Comparison of ENCODE assay signal across 24 cellular contexts in genomic region chr19:23482829-23483228, GRCh38.
"Had no signal": no experiment of that assay in that cellular context is flagged by ENCODE, and none has a peak within 500 bp of the region (broad histone marks: within the 10 kb centered on the region; RNA-seq: fewer than 3 reads in every experiment).

No MANE protein-coding gene starts in this region.

- H3K9me3 ChIP-seq: gastrocnemius medialis, ovary, psoas muscle, right atrium auricular region, thoracic aorta, vagina had no signal

- H3K4me1 ChIP-seq: esophagus squamous epithelium, gastrocnemius medialis, psoas muscle, right atrium auricular region, vagina had no signal

- H3K27me3 ChIP-seq: esophagus squamous epithelium, gastrocnemius medialis, ovary, right atrium auricular region, vagina had no signal

- H3K4me3 Mint-ChIP-seq: activated CD8-positive, alpha-beta T cell treated with anti-CD3 and anti-CD28 coated beads, Interleukin-2, amount 10 ng/mL, durations not matched to agents 7 days and 5 days; activated naive CD4-positive, alpha-beta T cell treated with anti-CD3 and anti-CD28 coated beads, Interleukin-2, amount 50 U/mL, for 24 hours; brain; memory B cell; natural killer cell treated with Interleukin-12 subunit alpha and Interleukin-12 subunit beta and Interleukin-15 and Interleukin-18, amount 100 ng/mL, for 72 hours; type B pancreatic cell had no signal

- H3K36me3 ChIP-seq: esophagus squamous epithelium, gastrocnemius medialis, ovary, right atrium auricular region, thoracic aorta, vagina had no signal

- H3K4me3 ChIP-seq: esophagus squamous epithelium, gastrocnemius medialis, ovary, psoas muscle, right atrium auricular region, thoracic aorta, vagina had no signal

- H3K36me3 Mint-ChIP-seq: activated naive CD4-positive, alpha-beta T cell treated with anti-CD3 and anti-CD28 coated beads, Interleukin-2, amount 50 U/mL, for 24 hours; brain; memory B cell; type B pancreatic cell had no signal

- H3K27me3 Mint-ChIP-seq: brain; memory B cell; natural killer cell treated with Interleukin-12 subunit alpha and Interleukin-12 subunit beta and Interleukin-15 and Interleukin-18, amount 100 ng/mL, for 72 hours; type B pancreatic cell had no signal

- H3K27ac Mint-ChIP-seq: activated CD8-positive, alpha-beta T cell treated with anti-CD3 and anti-CD28 coated beads, Interleukin-2, amount 10 ng/mL, durations not matched to agents 7 days and 5 days; activated naive CD4-positive, alpha-beta T cell treated with anti-CD3 and anti-CD28 coated beads, Interleukin-2, amount 50 U/mL, for 24 hours; brain; memory B cell; natural killer cell treated with Interleukin-12 subunit alpha and Interleukin-12 subunit beta and Interleukin-15 and Interleukin-18, amount 100 ng/mL, for 72 hours; type B pancreatic cell had no signal

- H3K27ac ChIP-seq: gastrocnemius medialis, ovary, psoas muscle, right atrium auricular region, thoracic aorta, vagina, VCaP had no signal

- H3K4me1 Mint-ChIP-seq: activated naive CD4-positive, alpha-beta T cell treated with anti-CD3 and anti-CD28 coated beads, Interleukin-2, amount 50 U/mL, for 24 hours; brain; memory B cell had no signal

- DNase-seq: activated CD4-positive, alpha-beta T cell treated with anti-CD3 and anti-CD28 coated beads, Interleukin-2, amount 50 U/mL, for 1 hour; activated CD4-positive, CD25-positive, alpha-beta regulatory T cell treated with anti-CD3 and anti-CD28 coated beads, Interleukin-2, amount 50 U/mL, for 72 hours; activated CD8-positive, alpha-beta T cell treated with anti-CD3 and anti-CD28 coated beads, Interleukin-2, amount 10 ng/mL, durations not matched to agents 7 days and 5 days; activated gamma-delta T cell treated with Interleukin-2 at 50 U/mL for 16 hours; aorta; caudate nucleus; dermis blood vessel endothelial cell; effector CD8-positive, alpha-beta T cell; esophagus squamous epithelium; gastrocnemius medialis; hippocampal formation; ovary; psoas muscle; stimulated activated CD4-positive, alpha-beta T cell treated with anti-CD3 and anti-CD28 coated beads, Interleukin-4, amount 100 ng/mL, for 24 hours; stimulated activated naive CD4-positive, alpha-beta T cell treated with Interleukin-2 at 50 U/mL for 16 hours had no signal
